29 cellular contexts compared by ENCODE assay signal in the genomic region with DNA sequence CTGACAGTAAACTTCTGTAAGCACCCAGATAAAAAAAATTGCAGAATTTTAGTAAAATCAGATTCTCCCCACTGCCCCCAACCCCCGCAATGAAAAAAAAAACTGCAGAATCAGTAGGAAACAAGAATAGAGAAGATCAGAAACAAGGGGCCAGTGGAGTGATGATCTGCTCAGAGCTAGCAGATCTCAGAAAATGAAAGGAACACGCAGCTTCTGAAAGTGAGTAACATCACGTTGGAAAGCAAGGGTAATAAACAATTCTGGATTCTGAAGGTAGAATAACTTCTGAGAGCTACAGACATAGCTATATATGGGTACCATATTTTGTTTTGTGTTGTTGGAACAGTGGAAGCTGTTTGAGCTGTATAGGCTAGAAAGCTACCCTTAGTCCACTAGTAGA. TPM values are rescaled to one million over a fixed set of nuclear protein-coding genes. Genes with fewer than 3 reads are reported as not detected.
DNase-seq lines count a peak whose midpoint lies in the region; ATAC-seq and TF ChIP-seq lines count a peak whose summit lies in the region.
"Had no signal": no experiment of that assay in that cellular context is flagged by ENCODE, and none has a peak within 500 bp of the region (broad histone marks: within the 10 kb centered on the region; RNA-seq: fewer than 3 reads in every experiment).

No MANE protein-coding gene starts in this region.

- TF ChIP-seq CTCF in activated CD8-positive, alpha-beta T cell treated with anti-CD3 and anti-CD28 coated beads for 36 hours (IDR thresholded peaks at IDR 0.05) = no peak
- TF ChIP-seq CTCF in natural killer cell (IDR thresholded peaks at IDR 0.05) (no peak), thyroid gland (IDR thresholded peaks at IDR 0.05) (no peak)

- peak overlapping the region; percentile 57 for H3K27ac Mint-ChIP-seq in activated CD4-positive, alpha-beta T cell treated with anti-CD3 and anti-CD28 coated beads, Interleukin-2, amount 10 ng/mL, durations not matched to agents 7 days and 5 days
- H3K27ac Mint-ChIP-seq in CD8-positive, alpha-beta memory T cell = peak overlapping the region in 6 of 8 donors; percentile 3 to 79 (median 16)
- peak overlapping the region; percentile 84 for H3K27ac Mint-ChIP-seq in activated CD8-positive, alpha-beta T cell treated with anti-CD3 and anti-CD28 coated beads for 36 hours
- peak overlapping the region; percentile 1 to 73 for H3K27ac Mint-ChIP-seq in natural killer cell

- no peak for DNase-seq in activated CD4-positive, alpha-beta T cell treated with anti-CD3 and anti-CD28 coated beads, Interleukin-2, amount 10 ng/mL, durations not matched to agents 7 days and 5 days
- no peak for DNase-seq in activated CD4-positive, alpha-beta T cell treated with anti-CD3 and anti-CD28 coated beads, Interleukin-2, amount 50 U/mL, for 4 hours
- DNase-seq in CD8-positive, alpha-beta memory T cell = no peak
- DNase-seq in activated CD8-positive, alpha-beta T cell treated with anti-CD3 and anti-CD28 coated beads for 36 hours = no peak
- DNase-seq in natural killer cell (no peak), thyroid gland (no peak)
- DNase-seq: activated CD4-positive, alpha-beta T cell treated with anti-CD3 and anti-CD28 coated beads, Interleukin-2, amount 50 U/mL, for 48 hours; amniotic stem cell; Caco-2; colonic mucosa; DND-41; effector memory CD8-positive, alpha-beta T cell; foreskin keratinocyte; H7; NCI-H1694; NCI-H2171; NCI-H510A treated with DMSO at 0.1 percent for 48 hours; psoas muscle; SHP77 treated with DMSO at 0.1 percent for 48 hours; SW 1271; upper lobe of left lung had no signal

- intact Hi-C loops in activated CD8-positive, alpha-beta T cell treated with anti-CD3 and anti-CD28 coated beads for 36 hours (cut with micrococcal nuclease) = no loop called here
- intact Hi-C loops in natural killer cell (cut with micrococcal nuclease) (no loop called here), thyroid gland (cut with DNase I) (no loop called here)

- peaks cover 78% of the 10 kb centered on the region for H3K36me3 Mint-ChIP-seq in activated CD4-positive, alpha-beta T cell treated with anti-CD3 and anti-CD28 coated beads, Interleukin-2, amount 10 ng/mL, durations not matched to agents 7 days and 5 days (ENCODE audit: low read depth)
- peaks cover 10 to 87% (median 33%) of the 10 kb centered on the region in 3 donors for H3K36me3 Mint-ChIP-seq in CD8-positive, alpha-beta memory T cell
- peaks cover 67% of the 10 kb centered on the region for H3K36me3 Mint-ChIP-seq in activated CD8-positive, alpha-beta T cell treated with anti-CD3 and anti-CD28 coated beads for 36 hours (ENCODE audit: low read depth)
- H3K36me3 Mint-ChIP-seq in natural killer cell = peaks cover 37% of the 10 kb centered on the region

- 93 to 94% methylated on average over 3 of the region's 3 CpGs for WGBS in thyroid gland, 2 donors

- no peaks in the 10 kb centered on the region for H3K4me1 ChIP-seq in CD8-positive, alpha-beta memory T cell (ENCODE audit: insufficient read depth, low read length)
- H3K4me1 ChIP-seq in thyroid gland = no peaks in the 10 kb centered on the region
- H3K4me1 ChIP-seq: A549, Caco-2, colonic mucosa, foreskin keratinocyte, psoas muscle, upper lobe of left lung had no signal

- H3K9me3 Mint-ChIP-seq in activated CD4-positive, alpha-beta T cell treated with anti-CD3 and anti-CD28 coated beads, Interleukin-2, amount 10 ng/mL, durations not matched to agents 7 days and 5 days = no peaks in the 10 kb centered on the region
- no peaks in the 10 kb centered on the region for H3K9me3 Mint-ChIP-seq in CD8-positive, alpha-beta memory T cell
- peaks cover 2% of the 10 kb centered on the region for H3K9me3 Mint-ChIP-seq in activated CD8-positive, alpha-beta T cell treated with anti-CD3 and anti-CD28 coated beads for 36 hours
- no peaks in the 10 kb centered on the region for H3K9me3 Mint-ChIP-seq in natural killer cell
- H3K9me3 Mint-ChIP-seq: effector memory CD8-positive, alpha-beta T cell had no signal

- peaks cover 17% of the 10 kb centered on the region for H3K4me1 Mint-ChIP-seq in activated CD4-positive, alpha-beta T cell treated with anti-CD3 and anti-CD28 coated beads, Interleukin-2, amount 10 ng/mL, durations not matched to agents 7 days and 5 days
- H3K4me1 Mint-ChIP-seq in CD8-positive, alpha-beta memory T cell = peaks cover 3 to 12% (median 8%) of the 10 kb centered on the region in 3 donors
- peaks cover 15% of the 10 kb centered on the region for H3K4me1 Mint-ChIP-seq in activated CD8-positive, alpha-beta T cell treated with anti-CD3 and anti-CD28 coated beads for 36 hours (ENCODE audit: low read depth)
- H3K4me1 Mint-ChIP-seq in natural killer cell = no peaks in the 10 kb centered on the region
- H3K4me1 Mint-ChIP-seq: B cell had no signal

- H3K27me3 Mint-ChIP-seq in activated CD4-positive, alpha-beta T cell treated with anti-CD3 and anti-CD28 coated beads, Interleukin-2, amount 10 ng/mL, durations not matched to agents 7 days and 5 days = no peaks in the 10 kb centered on the region
- H3K27me3 Mint-ChIP-seq in CD8-positive, alpha-beta memory T cell = no peaks in the 10 kb centered on the region
- H3K27me3 Mint-ChIP-seq in activated CD8-positive, alpha-beta T cell treated with anti-CD3 and anti-CD28 coated beads for 36 hours = no peaks in the 10 kb centered on the region
- no peaks in the 10 kb centered on the region for H3K27me3 Mint-ChIP-seq in natural killer cell (ENCODE audit: low read depth in 2 of 2)
- H3K27me3 Mint-ChIP-seq: B cell; effector memory CD8-positive, alpha-beta T cell had no signal

- no peaks in the 10 kb centered on the region for H3K27me3 ChIP-seq in CD8-positive, alpha-beta memory T cell (ENCODE audit: insufficient read depth, low read length, poor library complexity, severe bottlenecking)
- H3K27me3 ChIP-seq in thyroid gland = no peaks in the 10 kb centered on the region
- H3K27me3 ChIP-seq: colonic mucosa, foreskin keratinocyte, neutrophil, upper lobe of left lung had no signal

- H3K4me3 ChIP-seq in CD8-positive, alpha-beta memory T cell (ENCODE audit: low read length) = no peak overlapping the region
- H3K4me3 ChIP-seq in thyroid gland (replicated peaks in 1 of 3) = no peak overlapping the region
- H3K4me3 ChIP-seq: A549, colonic mucosa, GM12878, PC-9, psoas muscle, upper lobe of left lung had no signal

- no peaks in the 10 kb centered on the region for H3K9me3 ChIP-seq in CD8-positive, alpha-beta memory T cell (ENCODE audit: low read length)
- no peaks in the 10 kb centered on the region for H3K9me3 ChIP-seq in thyroid gland
- H3K9me3 ChIP-seq: A549, Caco-2, colonic mucosa, neutrophil, psoas muscle, upper lobe of left lung had no signal

- POLR2A ChIA-PET in activated CD4-positive, alpha-beta T cell treated with anti-CD3 and anti-CD28 coated beads, Interleukin-2, amount 10 ng/mL, durations not matched to agents 7 days and 5 days (lab: Charles Lee) = no interaction called here
- POLR2A ChIA-PET in CD8-positive, alpha-beta memory T cell (lab: Charles Lee) = no interaction called here
- POLR2A ChIA-PET in activated CD8-positive, alpha-beta T cell treated with anti-CD3 and anti-CD28 coated beads for 36 hours (lab: Charles Lee) = interaction anchor here (1.4 kb wide), 1 partner anchor 23 kb away, joined by 3 read pairs; no protein-coding TSS in a partner anchor

- H3K27ac ChIP-seq in CD8-positive, alpha-beta memory T cell (ENCODE audit: low read depth, low read length) = no peak overlapping the region
- H3K27ac ChIP-seq in thyroid gland = no peak overlapping the region
- H3K27ac ChIP-seq: A549, colonic mucosa, foreskin keratinocyte, neutrophil, PC-9, psoas muscle, upper lobe of left lung had no signal

- CTCF ChIA-PET in activated CD4-positive, alpha-beta T cell treated with anti-CD3 and anti-CD28 coated beads, Interleukin-2, amount 10 ng/mL, durations not matched to agents 7 days and 5 days (lab: Charles Lee) = interaction anchor here (1.3 kb wide), 1 partner anchor 11 kb away, joined by 4 read pairs; no protein-coding TSS in a partner anchor
- CTCF ChIA-PET in CD8-positive, alpha-beta memory T cell (lab: Charles Lee) = interaction anchor here (1.1 kb wide), 2 partner anchors 26 to 92 kb away, joined by 3 to 4 read pairs; no protein-coding TSS in a partner anchor
- CTCF ChIA-PET in activated CD8-positive, alpha-beta T cell treated with anti-CD3 and anti-CD28 coated beads for 36 hours (lab: Charles Lee) = interaction anchor here (1.2 kb wide), 2 partner anchors 26 to 522 kb away, joined by 3 read pairs; no protein-coding TSS in a partner anchor

- peak overlapping the region; percentile 32 for H3K4me3 Mint-ChIP-seq in activated CD4-positive, alpha-beta T cell treated with anti-CD3 and anti-CD28 coated beads, Interleukin-2, amount 10 ng/mL, durations not matched to agents 7 days and 5 days
- no peak overlapping the region for H3K4me3 Mint-ChIP-seq in CD8-positive, alpha-beta memory T cell
- H3K4me3 Mint-ChIP-seq in activated CD8-positive, alpha-beta T cell treated with anti-CD3 and anti-CD28 coated beads for 36 hours = no peak overlapping the region
- H3K4me3 Mint-ChIP-seq in natural killer cell = no peak overlapping the region
- H3K4me3 Mint-ChIP-seq: B cell; effector memory CD8-positive, alpha-beta T cell had no signal

- H3K36me3 ChIP-seq in CD8-positive, alpha-beta memory T cell (ENCODE audit: insufficient read depth, low read length) = peaks cover 51% of the 10 kb centered on the region
- H3K36me3 ChIP-seq in thyroid gland = peaks cover 26 to 57% of the 10 kb centered on the region in 2 donors

- ATAC-seq in activated CD8-positive, alpha-beta T cell treated with anti-CD3 and anti-CD28 coated beads for 36 hours = no peak
- ATAC-seq in natural killer cell (no peak), HG03354 (IDR thresholded peaks at IDR 0.05; ENCODE audit: poor library complexity, severe bottlenecking, unreplicated experiment) (no peak), GM18498 (IDR thresholded peaks at IDR 0.05; ENCODE audit: unreplicated experiment) (no peak)
- ATAC-seq: A549; effector memory CD8-positive, alpha-beta T cell; esophagus mucosa; foreskin keratinocyte; GM12878; psoas muscle had no signal

- TF ChIP-seq POLR2A in thyroid gland (IDR thresholded peaks at IDR 0.05) = no peak

RNA-seq across cellular contexts. Expression of a gene that starts 23.2 kb away (rescaled TPM):
- 10 to 100 TPM; 42.3 to 46.5 TPM for total RNA-seq in activated CD4-positive, alpha-beta T cell treated with anti-CD3 and anti-CD28 coated beads, Interleukin-2, amount 10 ng/mL, durations not matched to agents 7 days and 5 days
- 10 to 100 TPM; 68.5 to 71.6 TPM for total RNA-seq in CD8-positive, alpha-beta memory T cell
- polyA plus RNA-seq in CD8-positive, alpha-beta memory T cell = 45.2 TPM
- 10 to 100 TPM; 78.0 to 81.0 TPM for total RNA-seq in activated CD8-positive, alpha-beta T cell treated with anti-CD3 and anti-CD28 coated beads for 36 hours
- total RNA-seq in natural killer cell (10 to 100 TPM in 2 of 3 donors, 1 to 10 TPM in 1; 7.4 to 15.4 (median 10.9) TPM), thyroid gland (100 to 1,000 TPM in 2 of 4 donors, 10 to 100 TPM in 2; 69.9 to 399 (median 144) TPM)

Comparison
In these comparisons a context has a peak if more than half of its experiments do, and no peak if none do; other contexts are left out.
1. H3K27ac Mint-ChIP-seq: peak in every context shown above with its lines; median percentile 84 in activated CD8-positive, alpha-beta T cell treated with anti-CD3 and anti-CD28 coated beads for 36 hours; 57 in activated CD4-positive, alpha-beta T cell treated with anti-CD3 and anti-CD28 coated beads, Interleukin-2, amount 10 ng/mL, durations not matched to agents 7 days and 5 days; 37 in natural killer cell; 16 in CD8-positive, alpha-beta memory T cell.